ENCODE assay signal across 1 cellular context in the genomic region with DNA sequence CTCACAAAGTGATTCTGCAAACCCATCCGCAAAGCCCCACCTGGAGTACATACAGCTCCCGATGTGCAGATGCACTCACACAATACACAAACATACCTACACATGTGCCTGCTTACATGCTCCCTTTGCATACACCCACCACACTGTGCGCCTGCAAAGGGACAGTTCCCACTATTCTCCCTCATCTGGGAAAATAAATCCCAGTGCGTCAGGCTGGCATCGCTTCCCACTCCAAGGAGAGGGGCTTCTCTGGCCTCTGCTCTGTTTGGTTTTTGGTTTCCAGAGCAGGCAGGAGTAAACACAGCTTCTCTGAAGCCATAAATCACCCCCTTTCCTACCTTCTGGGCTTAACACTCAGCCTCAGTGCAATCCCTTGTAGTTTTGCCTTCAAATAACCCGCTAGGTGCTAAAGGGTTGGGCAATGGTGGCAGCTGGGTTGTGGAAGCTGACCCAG.
TF ChIP-seq lines count a peak whose summit lies in the region.

No MANE protein-coding gene starts in this region.

TF ChIP-seq in IMR-90, 13 proteins besides CTCF, POLR2A, EP300 and RAD21:
- no peak for TF ChIP-seq ELK1 (IDR thresholded peaks at IDR 0.05; ENCODE audit: borderline replicate concordance, low read depth, low read length)
- no peak for TF ChIP-seq SMC3 (IDR thresholded peaks at IDR 0.05; ENCODE audit: low read depth, low read length)
- no peak for TF ChIP-seq RFX5 (IDR thresholded peaks at IDR 0.05; ENCODE audit: low read depth, low read length)
- no peak for TF ChIP-seq MAFK (IDR thresholded peaks at IDR 0.05; ENCODE audit: low read depth, low read length)
- TF ChIP-seq RCOR1 (IDR thresholded peaks at IDR 0.05; ENCODE audit: insufficient replicate concordance, low read length), result no peak
- TF ChIP-seq USF2 (IDR thresholded peaks at IDR 0.05; ENCODE audit: low read depth, low read length), result no peak
- TF ChIP-seq CEBPB (IDR thresholded peaks at IDR 0.05; ENCODE audit: low read depth, low read length), result peak; percentile 43; the same call in 1 of the 2 replicates
- TF ChIP-seq MXI1 (IDR thresholded peaks at IDR 0.05; ENCODE audit: borderline replicate concordance, low read depth, low read length), result peak; percentile 29; the same call in 1 of the 2 replicates
- TF ChIP-seq BHLHE40 (IDR thresholded peaks at IDR 0.05; ENCODE audit: low read depth, low read length), result no peak
- no peak for TF ChIP-seq FOS (IDR thresholded peaks at IDR 0.05; ENCODE audit: low read depth, low read length)
- TF ChIP-seq NFE2L2 (IDR thresholded peaks at IDR 0.05; ENCODE audit: low read depth, low read length), result no peak
- no peak for TF ChIP-seq CHD1 (IDR thresholded peaks at IDR 0.05; ENCODE audit: low read depth, low read length)
- no peak for TF ChIP-seq MAZ (IDR thresholded peaks at IDR 0.05; ENCODE audit: borderline replicate concordance, low read depth, low read length)
